In genomic region chrX:138986866-138987265, GRCh38 we compare ENCODE assay signal across 13 cellular contexts.
"Had no signal": no experiment of that assay in that cellular context is flagged by ENCODE, and none has a peak within 500 bp of the region (broad histone marks: within the 10 kb centered on the region; RNA-seq: fewer than 3 reads in every experiment).

No MANE protein-coding gene starts in this region.

- DNase-seq: activated CD4-positive, alpha-beta memory T cell treated with anti-CD3 and anti-CD28 coated beads for 36 hours; activated CD4-positive, alpha-beta T cell treated with anti-CD3 and anti-CD28 coated beads for 1 hour; activated gamma-delta T cell; activated T-cell treated with anti-CD3 and anti-CD28 coated beads, Interleukin-2, amount 50 U/mL, for 48 hours; amygdala; esophagus squamous epithelium; foreskin melanocyte; heart left ventricle; islet precursor cell; stimulated activated CD4-positive, alpha-beta T cell treated with anti-CD3 and anti-CD28 coated beads, Interleukin-15, amount 100 ng/mL, for 24 hours; stimulated activated CD4-positive, alpha-beta T cell treated with anti-CD3 and anti-CD28 coated beads, Interleukin-4, amount 100 ng/mL, for 24 hours; upper lobe of right lung had no signal

- ATAC-seq: heart left ventricle, upper lobe of right lung had no signal

- H3K4me3 ChIP-seq: cardiac muscle cell, esophagus squamous epithelium, heart left ventricle, upper lobe of right lung had no signal
